In genomic region chr21:35239811-35240219, GRCh38 we compare ENCODE assay signal across 13 cellular contexts.
DNase-seq lines count a peak whose midpoint lies in the region; ATAC-seq and TF ChIP-seq lines count a peak whose summit lies in the region.
"Had no signal": no experiment of that assay in that cellular context is flagged by ENCODE, and none has a peak within 500 bp of the region (broad histone marks: within the 10 kb centered on the region; RNA-seq: fewer than 3 reads in every experiment).

No MANE protein-coding gene starts in this region.

- peak overlapping the region; percentile 42 for H3K4me2 ChIP-seq in skeletal muscle satellite cell (ENCODE audit: low read length)

- TF ChIP-seq CTCF in foreskin fibroblast (IDR thresholded peaks at IDR 0.05; ENCODE audit: low read depth, low read length) = no peak

- peak overlapping the region; percentile 39 for H3K9ac ChIP-seq in skeletal muscle satellite cell (ENCODE audit: low read depth, low read length)

- no peaks in the 10 kb centered on the region for H3K36me3 ChIP-seq in skeletal muscle satellite cell (ENCODE audit: insufficient read depth, low read length)

- peak; percentile 92 for DNase-seq in NCI-H1092 (lab: John Stamatoyannopoulos, UW)
- peak; percentile 84 for DNase-seq in NCI-H2171 treated with DMSO at 0.1 percent for 48 hours (lab: John Stamatoyannopoulos, UW)
- peak; percentile 4 for DNase-seq in cerebellum (ENCODE audit: low spot score)
- no peak for DNase-seq in foreskin fibroblast
- DNase-seq in AML-193 (lab: John Stamatoyannopoulos, UW) = no peak
- DNase-seq: Calu3; dorsolateral prefrontal cortex; posterior cingulate gyrus; stimulated activated CD4-positive, alpha-beta T cell treated with anti-CD3 and anti-CD28 coated beads, Interleukin-4, amount 100 ng/mL, for 24 hours had no signal

- no peaks in the 10 kb centered on the region for H3K27me3 ChIP-seq in skeletal muscle satellite cell (ENCODE audit: control insufficient read depth, insufficient read depth, low read length)

- H3K4me3 ChIP-seq in skeletal muscle satellite cell (ENCODE audit: low read length) (peak overlapping the region; percentile 3), foreskin fibroblast (ENCODE audit: low read depth in 1 of 2, low read length in 2 of 2) (no peak overlapping the region)
- H3K4me3 ChIP-seq: lung had no signal

- H3K4me1 ChIP-seq in skeletal muscle satellite cell (ENCODE audit: control insufficient read depth, insufficient read depth, low read length) = peaks cover 16% of the 10 kb centered on the region

- H3K9me3 ChIP-seq in skeletal muscle satellite cell (replicated peaks; ENCODE audit: low read length) = no peaks in the 10 kb centered on the region

- no peak for ATAC-seq in GM21367 (IDR thresholded peaks at IDR 0.05; ENCODE audit: unreplicated experiment)
- ATAC-seq in HG02571 (IDR thresholded peaks at IDR 0.05; ENCODE audit: unreplicated experiment) = no peak

Comparison
In these comparisons a context has a peak if more than half of its experiments do, and no peak if none do; other contexts are left out.
1. DNase-seq: peak in NCI-H1092 (single experiment), NCI-H2171 treated with DMSO at 0.1 percent for 48 hours (single experiment) and cerebellum (single experiment); none in foreskin fibroblast (0 of 2) and AML-193 (0 of 2).